Comparison of ENCODE assay signal across 1 cellular context in genomic region chr9:89701221-89701798, GRCh38.
TF ChIP-seq lines count a peak whose summit lies in the region.

No MANE protein-coding gene starts in this region.

TF ChIP-seq in HepG2, 621 proteins besides CTCF, POLR2A, EP300 and RAD21 (continued from another document):
- TF ChIP-seq ARID4A (CRISPR knock-in tag; IDR thresholded peaks at IDR 0.05; ENCODE audit: borderline replicate concordance) (no peak), THYN1 (CRISPR knock-in tag; IDR thresholded peaks at IDR 0.05; ENCODE audit: borderline replicate concordance, low read depth) (no peak), ZNF713 (CRISPR knock-in tag; IDR thresholded peaks at IDR 0.05) (no peak), MTERF4 (CRISPR knock-in tag; IDR thresholded peaks at IDR 0.05) (no peak), ATF3 (CRISPR knock-in tag; IDR thresholded peaks at IDR 0.05) (no peak), ZNF652 (CRISPR knock-in tag; IDR thresholded peaks at IDR 0.05; ENCODE audit: borderline replicate concordance, low read depth) (no peak), ADNP (CRISPR knock-in tag; IDR thresholded peaks at IDR 0.05) (no peak), MTA3 (CRISPR knock-in tag; IDR thresholded peaks at IDR 0.05) (no peak)
